In the genomic region with DNA sequence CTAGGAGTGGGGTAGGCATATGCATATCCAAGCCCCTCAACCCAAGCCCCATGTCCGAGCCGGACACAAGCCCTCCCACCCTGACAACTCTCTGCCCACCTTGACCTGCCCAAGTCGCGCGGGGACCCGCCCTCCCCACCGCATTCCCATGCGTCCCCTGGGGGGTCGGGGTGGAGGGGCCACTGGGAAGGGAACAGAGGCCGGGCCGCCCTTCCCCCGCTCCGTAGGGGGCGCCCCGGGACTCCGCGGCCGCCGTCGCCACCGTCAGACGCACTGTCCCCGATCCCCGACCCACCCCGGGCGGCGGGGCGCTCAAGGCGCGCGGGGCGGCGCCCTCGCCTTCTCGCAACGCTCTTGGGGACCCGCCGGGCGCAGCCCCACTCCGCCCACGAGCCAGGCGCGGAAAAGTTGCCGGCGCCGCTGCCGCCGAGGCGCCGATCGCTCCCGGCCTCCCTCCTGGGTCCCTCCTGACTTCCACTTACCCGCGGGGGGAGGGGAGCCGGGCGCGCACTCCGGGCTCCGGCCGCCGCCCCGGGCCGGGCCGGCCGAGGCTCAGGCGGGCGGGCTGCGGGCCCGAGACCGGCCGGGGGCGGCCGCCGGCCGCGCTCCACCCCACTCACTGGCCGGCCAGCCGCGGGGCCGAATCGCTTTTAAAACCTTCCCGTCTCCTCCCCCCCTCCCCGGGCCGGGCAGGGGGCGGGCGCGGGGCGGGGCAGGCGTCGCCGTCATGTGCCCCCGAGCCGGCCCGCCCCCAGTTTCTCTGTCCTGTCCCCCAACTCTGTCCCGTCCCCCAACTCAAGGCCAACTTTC, we compare ENCODE assay signal across 8 cellular contexts. TPM values are rescaled to one million over a fixed set of nuclear protein-coding genes. Genes with fewer than 3 reads are reported as not detected.
A peak's percentile ranks its signal among the peaks of the same experiment; 100 is the strongest.
DNase-seq lines count a peak whose midpoint lies in the region; ATAC-seq and TF ChIP-seq lines count a peak whose summit lies in the region.

No MANE protein-coding gene starts in this region.

- H3K9ac ChIP-seq in duodenal mucosa (ENCODE audit: low read depth in 1 of 2, low read length in 2 of 2), result peak overlapping the region; percentile 83 to 88

- peaks cover 54 to 68% of the 10 kb centered on the region in 2 donors for H3K4me1 ChIP-seq in duodenal mucosa (ENCODE audit: control insufficient read depth in 1 of 2, insufficient read depth in 2 of 2, low read length in 2 of 2)
- H3K4me1 ChIP-seq in right lobe of liver, result peaks cover 0 to 8% (median 0%) of the 10 kb centered on the region in 4 donors

- H3K27ac Mint-ChIP-seq in activated CD4-positive, alpha-beta T cell treated with anti-CD3 and anti-CD28 coated beads, Interleukin-2, amount 10 ng/mL, durations not matched to agents 24 days and 14 days, result peak overlapping the region; percentile 97
- peak overlapping the region; percentile 100 for H3K27ac Mint-ChIP-seq in stimulated activated effector memory CD8-positive, alpha-beta T cell treated with anti-CD3 and anti-CD28 coated beads, Interleukin-12 subunit alpha, Interleukin-12 subunit beta, amount 100 ng/mL, for 72 hours

- intact Hi-C loops in activated CD4-positive, alpha-beta T cell treated with anti-CD3 and anti-CD28 coated beads, Interleukin-2, amount 10 ng/mL, durations not matched to agents 24 days and 14 days (cut with micrococcal nuclease), result loop anchor here (10.0 kb wide), 1 partner anchor 682 kb away; a partner anchor contains a TSS
- intact Hi-C loops in right lobe of liver (cut with DNase I), result no loop called here

- no peaks in the 10 kb centered on the region for H3K27me3 Mint-ChIP-seq in activated CD4-positive, alpha-beta T cell treated with anti-CD3 and anti-CD28 coated beads, Interleukin-2, amount 10 ng/mL, durations not matched to agents 24 days and 14 days

- H3K36me3 ChIP-seq in duodenal mucosa (ENCODE audit: control insufficient read depth in 1 of 2, insufficient read depth in 2 of 2, low read length in 2 of 2) (no peaks in the 10 kb centered on the region), right lobe of liver (no peaks in the 10 kb centered on the region)

- H3K36me3 Mint-ChIP-seq in activated CD4-positive, alpha-beta T cell treated with anti-CD3 and anti-CD28 coated beads, Interleukin-2, amount 10 ng/mL, durations not matched to agents 24 days and 14 days (ENCODE audit: low read depth), result peaks cover 34% of the 10 kb centered on the region
- H3K36me3 Mint-ChIP-seq in stimulated activated effector memory CD8-positive, alpha-beta T cell treated with anti-CD3 and anti-CD28 coated beads, Interleukin-12 subunit alpha, Interleukin-12 subunit beta, amount 100 ng/mL, for 72 hours, result peaks cover 86% of the 10 kb centered on the region

- H3K9me3 ChIP-seq in duodenal mucosa (ENCODE audit: control insufficient read depth in 1 of 2, low read length in 2 of 2) (no peaks in the 10 kb centered on the region), right lobe of liver (no peaks in the 10 kb centered on the region)

- 3% methylated on average over 9 of the region's 95 CpGs for WGBS in right lobe of liver (ENCODE audit: insufficient coverage, low coverage, low lambda C conversion rate, missing lambda C conversion rate)

- DNase-seq in activated CD4-positive, alpha-beta T cell treated with anti-CD3 and anti-CD28 coated beads, Interleukin-2, amount 10 ng/mL, durations not matched to agents 24 days and 14 days, result peak; percentile 94
- DNase-seq in right lobe of liver, result peak; percentile 81 to 87 (median 84)
- DNase-seq in stimulated activated effector memory CD8-positive, alpha-beta T cell treated with anti-CD3 and anti-CD28 coated beads, Interleukin-12 subunit alpha, Interleukin-12 subunit beta, amount 100 ng/mL, for 72 hours (ENCODE audit: low spot score in 2 of 2), result peak; percentile 62 to 86

- H3K4me3 Mint-ChIP-seq in activated CD4-positive, alpha-beta T cell treated with anti-CD3 and anti-CD28 coated beads, Interleukin-2, amount 10 ng/mL, durations not matched to agents 24 days and 14 days, result peak overlapping the region; percentile 94
- peak overlapping the region; percentile 96 for H3K4me3 Mint-ChIP-seq in stimulated activated effector memory CD8-positive, alpha-beta T cell treated with anti-CD3 and anti-CD28 coated beads, Interleukin-12 subunit alpha, Interleukin-12 subunit beta, amount 100 ng/mL, for 72 hours

- H3K27me3 ChIP-seq in duodenal mucosa (ENCODE audit: control insufficient read depth in 1 of 2, insufficient read depth in 2 of 2, low read length in 2 of 2) (no peaks in the 10 kb centered on the region), right lobe of liver (no peaks in the 10 kb centered on the region)

- H3K9me3 Mint-ChIP-seq in activated CD4-positive, alpha-beta T cell treated with anti-CD3 and anti-CD28 coated beads, Interleukin-2, amount 10 ng/mL, durations not matched to agents 24 days and 14 days, result no peaks in the 10 kb centered on the region
- no peaks in the 10 kb centered on the region for H3K9me3 Mint-ChIP-seq in stimulated activated effector memory CD8-positive, alpha-beta T cell treated with anti-CD3 and anti-CD28 coated beads, Interleukin-12 subunit alpha, Interleukin-12 subunit beta, amount 100 ng/mL, for 72 hours

- peak; percentile 90 for TF ChIP-seq POLR2A in right lobe of liver (IDR thresholded peaks at IDR 0.05)

- peak overlapping the region; percentile 79 to 88 for H3K4me3 ChIP-seq in duodenal mucosa (ENCODE audit: low read depth in 1 of 2, low read length in 2 of 2)
- peak overlapping the region; percentile 66 to 85 (median 75) for H3K4me3 ChIP-seq in right lobe of liver

- ATAC-seq in right lobe of liver, result peak; percentile 39 to 57 (median 46)
- no peak for ATAC-seq in stimulated activated effector memory CD8-positive, alpha-beta T cell treated with anti-CD3 and anti-CD28 coated beads, Interleukin-12 subunit alpha, Interleukin-12 subunit beta, amount 100 ng/mL, for 72 hours
- no peak for ATAC-seq in HG03354 (IDR thresholded peaks at IDR 0.05; ENCODE audit: poor library complexity, severe bottlenecking, unreplicated experiment)
- ATAC-seq in HG03571 (IDR thresholded peaks at IDR 0.05; ENCODE audit: unreplicated experiment), result no peak

- H3K27ac ChIP-seq in duodenal mucosa (ENCODE audit: low read depth, low read length) (peak overlapping the region; percentile 97), right lobe of liver (peak overlapping the region; percentile 85 to 98 (median 92))

- peaks cover 47% of the 10 kb centered on the region for H3K4me1 Mint-ChIP-seq in activated CD4-positive, alpha-beta T cell treated with anti-CD3 and anti-CD28 coated beads, Interleukin-2, amount 10 ng/mL, durations not matched to agents 24 days and 14 days
- peaks cover 62% of the 10 kb centered on the region for H3K4me1 Mint-ChIP-seq in stimulated activated effector memory CD8-positive, alpha-beta T cell treated with anti-CD3 and anti-CD28 coated beads, Interleukin-12 subunit alpha, Interleukin-12 subunit beta, amount 100 ng/mL, for 72 hours

- TF ChIP-seq CTCF in GM12874 (IDR thresholded peaks at IDR 0.05; ENCODE audit: insufficient read depth, low read depth, low read length) (peak; percentile 27; the same call in 1 of the 2 replicates), LNCAP (IDR thresholded peaks at IDR 0.05) (peak; percentile 33; the same call in 1 of the 2 replicates), right lobe of liver (IDR thresholded peaks at IDR 0.05) (peak in 1 of 4 donors; percentile 6)

RNA-seq across cellular contexts. Expression of a gene that starts 34.4 kb away (rescaled TPM):
- 1.4 and 1.9 TPM in 2 replicates for total RNA-seq in activated CD4-positive, alpha-beta T cell treated with anti-CD3 and anti-CD28 coated beads, Interleukin-2, amount 10 ng/mL, durations not matched to agents 24 days and 14 days
- not detected for total RNA-seq in right lobe of liver

RNA-seq across cellular contexts. Expression of a gene that starts 47.3 kb away (rescaled TPM):
- 7.3 and 7.5 TPM in 2 replicates for total RNA-seq in activated CD4-positive, alpha-beta T cell treated with anti-CD3 and anti-CD28 coated beads, Interleukin-2, amount 10 ng/mL, durations not matched to agents 24 days and 14 days
- 1 to 10 TPM in 5 of 6 experiments, under 1 TPM in 1; 0.98 to 3.7 (median 1.7) TPM for total RNA-seq in right lobe of liver

Comparison
In these comparisons a context has a peak if more than half of its experiments do, and no peak if none do; other contexts are left out.
1. ATAC-seq: peak in right lobe of liver (4 of 4); none in stimulated activated effector memory CD8-positive, alpha-beta T cell treated with anti-CD3 and anti-CD28 coated beads, Interleukin-12 subunit alpha, Interleukin-12 subunit beta, amount 100 ng/mL, for 72 hours (single experiment), HG03354 (single experiment) and HG03571 (single experiment).
2. Peak in every context shown above with its lines, with median percentiles within 50 percentile points of each other: DNase-seq.